Comparison of ENCODE assay signal across 12 cellular contexts in the genomic region with DNA sequence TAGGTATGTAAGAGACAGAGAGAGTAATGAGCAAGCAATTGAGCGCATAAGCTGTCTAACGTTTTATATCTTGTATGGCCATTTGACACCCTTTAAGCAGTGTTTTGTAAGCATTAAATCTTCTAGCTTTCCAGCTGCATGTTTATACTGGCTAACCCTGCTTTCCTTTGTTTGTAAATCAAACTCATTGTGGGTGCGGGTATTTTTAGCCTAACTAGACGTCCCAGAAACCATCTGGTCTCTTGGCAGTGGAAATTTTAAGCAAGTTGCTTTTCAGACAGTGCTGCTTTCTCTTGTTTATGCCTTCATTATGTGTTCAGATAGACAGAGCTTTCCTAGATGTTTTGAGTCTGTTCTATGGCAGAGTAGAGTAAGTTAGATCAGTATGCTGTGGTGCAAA.
A peak's percentile ranks its signal among the peaks of the same experiment; 100 is the strongest.
DNase-seq lines count a peak whose midpoint lies in the region; ATAC-seq, FAIRE-seq and TF ChIP-seq lines count a peak whose summit lies in the region.
"Had no signal": no experiment of that assay in that cellular context is flagged by ENCODE, and none has a peak within 500 bp of the region (broad histone marks: within the 10 kb centered on the region; RNA-seq: fewer than 3 reads in every experiment).

No MANE protein-coding gene starts in this region.

- TF ChIP-seq CTCF in body of pancreas (IDR thresholded peaks at IDR 0.05): no peak
- no peak for TF ChIP-seq CTCF in heart right ventricle (IDR thresholded peaks at IDR 0.05)
- no peak for TF ChIP-seq CTCF in pancreas (IDR thresholded peaks at IDR 0.05)

- peaks cover 9% of the 10 kb centered on the region for H3K4me1 ChIP-seq in body of pancreas
- H3K4me1 ChIP-seq in heart right ventricle: peaks cover 5 to 57% (median 32%) of the 10 kb centered on the region in 9 donors
- peaks cover 0 to 9% (median 5%) of the 10 kb centered on the region in 3 donors for H3K4me1 ChIP-seq in pancreas

- H3K4me3 ChIP-seq in body of pancreas (no peak overlapping the region), heart right ventricle (no peak overlapping the region), pancreas (no peak overlapping the region)
- H3K4me3 ChIP-seq: PC-9 had no signal

- H3K27ac ChIP-seq in body of pancreas: peak overlapping the region in 3 of 4 donors; percentile 13 to 39 (median 18)
- peak overlapping the region in 9 of 10 donors; percentile 24 to 79 (median 54) for H3K27ac ChIP-seq in heart right ventricle
- peak overlapping the region in 1 of 4 donors; percentile 45 for H3K27ac ChIP-seq in pancreas
- H3K27ac ChIP-seq: PC-9 had no signal

- H3K9me3 ChIP-seq in body of pancreas (peaks cover 0 to 7% (median 0%) of the 10 kb centered on the region in 3 donors), heart right ventricle (peaks cover 0 to 39% (median 4%) of the 10 kb centered on the region in 11 donors), pancreas (peaks cover 0 to 4% (median 2%) of the 10 kb centered on the region in 4 donors)

- no peaks in the 10 kb centered on the region for H3K27me3 ChIP-seq in body of pancreas
- no peaks in the 10 kb centered on the region for H3K27me3 ChIP-seq in heart right ventricle
- no peaks in the 10 kb centered on the region for H3K27me3 ChIP-seq in pancreas

- no peak for TF ChIP-seq POLR2A in body of pancreas (IDR thresholded peaks at IDR 0.05)
- no peak for TF ChIP-seq POLR2A in GM18505 (IDR thresholded peaks at IDR 0.05; ENCODE audit: borderline replicate concordance, extremely low read depth, insufficient read depth, insufficient read length)
- no peak for TF ChIP-seq POLR2A in erythroblast (IDR thresholded peaks at IDR 0.05; ENCODE audit: low read length)

- 27% methylated on average over 4 of the region's 4 CpGs for WGBS in body of pancreas, 2 donors
- WGBS in heart right ventricle, 2 donors: 18 to 24% methylated on average over 4 of the region's 4 CpGs
- 24 to 39% methylated on average over 4 of the region's 4 CpGs for WGBS in pancreas, 2 donors

- intact Hi-C loops in body of pancreas (cut with DNase I): no loop called here
- intact Hi-C loops in heart right ventricle (cut with DNase I): no loop called here
- intact Hi-C loops in pancreas (cut with DNase I): no loop called here

- peaks cover 4 to 6% of the 10 kb centered on the region in 2 donors for H3K36me3 ChIP-seq in body of pancreas (replicated peaks in 1 of 2; ENCODE audit: insufficient read depth in 1 of 2, low read depth in 2 of 2)
- H3K36me3 ChIP-seq in heart right ventricle: peaks cover 0 to 71% (median 5%) of the 10 kb centered on the region in 9 donors
- no peaks in the 10 kb centered on the region for H3K36me3 ChIP-seq in pancreas

- DNase-seq in Ammon's horn (ENCODE audit: low spot score) (peak; percentile 73), body of pancreas (peak in 1 of 4 donors; percentile 10), heart right ventricle (peak in 1 of 2 donors; percentile 38), pancreas (no peak), erythroblast (lab: John Stamatoyannopoulos, UW) (no peak)
- DNase-seq: NCI-H1436 treated with DMSO at 0.1 percent for 48 hours, PC-9 had no signal

- no peak for FAIRE-seq in pancreas (lab: Jason Lieb, UNC)
- FAIRE-seq: GM12892, H1 had no signal

- ATAC-seq in body of pancreas (no peak), heart right ventricle (peak; percentile 60 to 84 (median 74)), pancreas (peak; percentile 61 to 83 (median 71)), GM18505 (IDR thresholded peaks at IDR 0.05; ENCODE audit: unreplicated experiment) (no peak), GM18502 (IDR thresholded peaks at IDR 0.05; ENCODE audit: poor library complexity, unreplicated experiment) (no peak), HG02884 (IDR thresholded peaks at IDR 0.05; ENCODE audit: unreplicated experiment) (no peak)

Comparison
In these comparisons a context has a peak if more than half of its experiments do, and no peak if none do; other contexts are left out.
1. ATAC-seq: peak in heart right ventricle (8 of 8) and pancreas (4 of 4); none in body of pancreas (single experiment), GM18505 (single experiment), GM18502 (single experiment) and HG02884 (single experiment).